ENCODE assay signal across 10 cellular contexts in genomic region chr4:98745372-98745771, GRCh38.
DNase-seq lines count a peak whose midpoint lies in the region; ATAC-seq lines count a peak whose summit lies in the region.
"Had no signal": no experiment of that assay in that cellular context is flagged by ENCODE, and none has a peak within 500 bp of the region (broad histone marks: within the 10 kb centered on the region; RNA-seq: fewer than 3 reads in every experiment).

No MANE protein-coding gene starts in this region.

- DNase-seq in EH (ENCODE audit: low read depth), result peak; percentile 34
- peak; percentile 77 for DNase-seq in KBM-7
- peak; percentile 22 for DNase-seq in UCSD-AML1 (lab: John Stamatoyannopoulos, UW; ENCODE audit: unreplicated experiment)
- DNase-seq in left lobe of liver (ENCODE audit: low spot score), result no peak
- DNase-seq in GM19238 (ENCODE audit: insufficient read length, low spot score), result no peak
- DNase-seq in globus pallidus (ENCODE audit: low spot score), result no peak
- DNase-seq in NCI-H2227 treated with DMSO at 0.1 percent for 48 hours (lab: John Stamatoyannopoulos, UW), result no peak
- DNase-seq: activated naive CD8-positive, alpha-beta T cell treated with anti-CD3 and anti-CD28 coated beads, Interleukin-2, amount 10 ng/mL, durations not matched to agents 7 days and 5 days had no signal

- in situ Hi-C loops in KBM-7 (cut with MboI; ENCODE audit: low pct_unique_long_range_greater_than_20kb, low sequenced_read_pairs), result no loop called here

- ATAC-seq in left lobe of liver (peak; percentile 80), GM19328 (IDR thresholded peaks at IDR 0.05; ENCODE audit: unreplicated experiment) (no peak)
- ATAC-seq: right cardiac atrium had no signal

Comparison
In these comparisons a context has a peak if more than half of its experiments do, and no peak if none do; other contexts are left out.
1. DNase-seq: peak in EH (single experiment), KBM-7 (single experiment) and UCSD-AML1 (single experiment); none in left lobe of liver (single experiment), GM19238 (single experiment), globus pallidus (single experiment) and NCI-H2227 treated with DMSO at 0.1 percent for 48 hours (single experiment).